Comparison of ENCODE assay signal across 24 cellular contexts in the genomic region with DNA sequence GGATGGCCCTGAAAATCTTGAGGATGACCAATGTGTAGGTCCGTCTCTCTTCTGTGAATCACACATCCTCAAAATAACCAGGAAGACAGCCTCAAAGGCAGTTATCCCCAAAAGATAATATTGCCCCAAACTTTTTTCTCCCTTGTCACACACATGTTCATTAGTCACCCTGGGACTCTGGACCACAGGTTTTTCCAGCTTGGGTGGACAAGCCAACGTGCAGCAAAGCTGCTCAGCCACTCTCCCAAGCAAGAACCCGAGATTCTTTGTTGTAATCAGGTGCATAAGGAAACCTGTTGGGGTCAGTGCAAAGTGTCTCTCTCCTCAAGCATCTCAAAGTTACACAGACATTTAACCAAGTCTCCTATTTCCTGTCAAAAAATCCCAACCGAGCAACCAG.
"Had no signal": no experiment of that assay in that cellular context is flagged by ENCODE, and none has a peak within 500 bp of the region (broad histone marks: within the 10 kb centered on the region; RNA-seq: fewer than 3 reads in every experiment).

No MANE protein-coding gene starts in this region.

- H3K27me3 Mint-ChIP-seq: stimulated activated naive CD8-positive, alpha-beta T cell treated with anti-CD3 and anti-CD28 coated beads, Interleukin-15, Interleukin-2, amounts not matched to agents 100 ng/mL and 50 ng/mL, for 24 hours had no signal

- FAIRE-seq: endometrium, urothelium cell line had no signal

- ATAC-seq: effector memory CD8-positive, alpha-beta T cell; gastrocnemius medialis; left cardiac atrium; left lung; naive thymus-derived CD8-positive, alpha-beta T cell; sciatic nerve; stimulated activated naive B cell treated with anti-CD40 and anti-IgM and Interleukin-4, amounts not matched to agents 10 μg/mL and 1 μg/mL and 100 μg/mL, for 72 hours had no signal

- H3K9me3 ChIP-seq: gastrocnemius medialis, left lung, prostate gland, right atrium auricular region, upper lobe of left lung had no signal

- H3K4me1 Mint-ChIP-seq: nephron progenitor cell had no signal

- H3K27me3 ChIP-seq: gastrocnemius medialis, left lung, right atrium auricular region, spleen, tibial nerve, upper lobe of left lung had no signal

- H3K27ac Mint-ChIP-seq: effector memory CD8-positive, alpha-beta T cell; naive thymus-derived CD8-positive, alpha-beta T cell; stimulated activated naive B cell treated with anti-CD40 and anti-IgM and Interleukin-4, amounts not matched to agents 10 μg/mL and 1 μg/mL and 100 μg/mL, for 72 hours; stimulated activated naive CD8-positive, alpha-beta T cell treated with anti-CD3 and anti-CD28 coated beads, Interleukin-15, Interleukin-2, amounts not matched to agents 100 ng/mL and 50 ng/mL, for 24 hours had no signal

- H3K4me1 ChIP-seq: gastrocnemius medialis, prostate gland, right atrium auricular region, tibial nerve had no signal

- H3K36me3 ChIP-seq: gastrocnemius medialis, left lung, prostate gland, right atrium auricular region, spleen, thoracic aorta, tibial nerve, upper lobe of left lung had no signal

- DNase-seq: cortex of kidney; effector memory CD8-positive, alpha-beta T cell; foreskin fibroblast; gastrocnemius medialis; head of caudate nucleus; left cardiac atrium; left lung; mesendoderm; midbrain; naive thymus-derived CD8-positive, alpha-beta T cell; nephron progenitor cell; nucleus accumbens; spleen; stimulated activated CD4-positive, alpha-beta T cell treated with anti-CD3 and anti-CD28 coated beads, Interleukin-2, amount 100 ng/mL, for 48 hours; stimulated activated naive B cell treated with anti-CD40 and anti-IgM and Interleukin-4, amounts not matched to agents 10 μg/mL and 1 μg/mL and 100 μg/mL, for 72 hours; upper lobe of left lung had no signal

- H3K27ac ChIP-seq: gastrocnemius medialis, left lung, prostate gland, right atrium auricular region, spleen, thoracic aorta, tibial nerve, upper lobe of left lung had no signal

- H3K4me3 Mint-ChIP-seq: effector memory CD8-positive, alpha-beta T cell; naive thymus-derived CD8-positive, alpha-beta T cell; nephron progenitor cell; stimulated activated naive B cell treated with anti-CD40 and anti-IgM and Interleukin-4, amounts not matched to agents 10 μg/mL and 1 μg/mL and 100 μg/mL, for 72 hours; stimulated activated naive CD8-positive, alpha-beta T cell treated with anti-CD3 and anti-CD28 coated beads, Interleukin-15, Interleukin-2, amounts not matched to agents 100 ng/mL and 50 ng/mL, for 24 hours had no signal

- H3K4me3 ChIP-seq: gastrocnemius medialis, left lung, prostate gland, right atrium auricular region, spleen, thoracic aorta, tibial nerve, upper lobe of left lung had no signal
